Comparison of ENCODE assay signal across 1 cellular context in genomic region chr19:46992699-46993535, GRCh38.
TF ChIP-seq lines count a peak whose summit lies in the region.

No MANE protein-coding gene starts in this region.

TF ChIP-seq in SK-N-SH, 30 proteins besides CTCF, POLR2A, EP300 and RAD21:
- no peak for TF ChIP-seq TCF12 (IDR thresholded peaks at IDR 0.05)
- no peak for TF ChIP-seq NFIC (IDR thresholded peaks at IDR 0.05; ENCODE audit: borderline replicate concordance)
- TF ChIP-seq, protein P1, sequence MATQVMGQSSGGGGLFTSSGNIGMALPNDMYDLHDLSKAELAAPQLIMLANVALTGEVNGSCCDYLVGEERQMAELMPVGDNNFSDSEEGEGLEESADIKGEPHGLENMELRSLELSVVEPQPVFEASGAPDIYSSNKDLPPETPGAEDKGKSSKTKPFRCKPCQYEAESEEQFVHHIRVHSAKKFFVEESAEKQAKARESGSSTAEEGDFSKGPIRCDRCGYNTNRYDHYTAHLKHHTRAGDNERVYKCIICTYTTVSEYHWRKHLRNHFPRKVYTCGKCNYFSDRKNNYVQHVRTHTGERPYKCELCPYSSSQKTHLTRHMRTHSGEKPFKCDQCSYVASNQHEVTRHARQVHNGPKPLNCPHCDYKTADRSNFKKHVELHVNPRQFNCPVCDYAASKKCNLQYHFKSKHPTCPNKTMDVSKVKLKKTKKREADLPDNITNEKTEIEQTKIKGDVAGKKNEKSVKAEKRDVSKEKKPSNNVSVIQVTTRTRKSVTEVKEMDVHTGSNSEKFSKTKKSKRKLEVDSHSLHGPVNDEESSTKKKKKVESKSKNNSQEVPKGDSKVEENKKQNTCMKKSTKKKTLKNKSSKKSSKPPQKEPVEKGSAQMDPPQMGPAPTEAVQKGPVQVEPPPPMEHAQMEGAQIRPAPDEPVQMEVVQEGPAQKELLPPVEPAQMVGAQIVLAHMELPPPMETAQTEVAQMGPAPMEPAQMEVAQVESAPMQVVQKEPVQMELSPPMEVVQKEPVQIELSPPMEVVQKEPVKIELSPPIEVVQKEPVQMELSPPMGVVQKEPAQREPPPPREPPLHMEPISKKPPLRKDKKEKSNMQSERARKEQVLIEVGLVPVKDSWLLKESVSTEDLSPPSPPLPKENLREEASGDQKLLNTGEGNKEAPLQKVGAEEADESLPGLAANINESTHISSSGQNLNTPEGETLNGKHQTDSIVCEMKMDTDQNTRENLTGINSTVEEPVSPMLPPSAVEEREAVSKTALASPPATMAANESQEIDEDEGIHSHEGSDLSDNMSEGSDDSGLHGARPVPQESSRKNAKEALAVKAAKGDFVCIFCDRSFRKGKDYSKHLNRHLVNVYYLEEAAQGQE (IDR thresholded peaks at IDR 0.05; ENCODE audit: low read depth, low read length) = no peak
- no peak for TF ChIP-seq FOXM1 (IDR thresholded peaks at IDR 0.05; ENCODE audit: low read depth)
- no peak for TF ChIP-seq MEF2A (IDR thresholded peaks at IDR 0.05; ENCODE audit: borderline replicate concordance, low read depth)
- no peak for TF ChIP-seq GATA2 (CRISPR knock-in tag; IDR thresholded peaks at IDR 0.05)
- TF ChIP-seq NRF1 (IDR thresholded peaks at IDR 0.05; ENCODE audit: low read depth, low read length) = no peak
- no peak for TF ChIP-seq TEAD4 (IDR thresholded peaks at IDR 0.05; ENCODE audit: borderline replicate concordance, insufficient read depth)
- TF ChIP-seq SIN3A (IDR thresholded peaks at IDR 0.05; ENCODE audit: borderline replicate concordance, low read depth, low read length) = no peak
- TF ChIP-seq IRF3 (IDR thresholded peaks at IDR 0.05; ENCODE audit: low read depth, low read length) = no peak
- no peak for TF ChIP-seq USF2 (IDR thresholded peaks at IDR 0.05; ENCODE audit: borderline replicate concordance, low read depth, low read length)
- TF ChIP-seq CHD2 (IDR thresholded peaks at IDR 0.05; ENCODE audit: low read length, partially characterized antibody) = no peak
- TF ChIP-seq RCOR1 (IDR thresholded peaks at IDR 0.05; ENCODE audit: low read length) = no peak
- no peak for TF ChIP-seq ELF1 (IDR thresholded peaks at IDR 0.05)
- TF ChIP-seq POLR2AphosphoS5 (IDR thresholded peaks at IDR 0.05; ENCODE audit: low read depth, low read length) = no peak
- TF ChIP-seq YY1 (IDR thresholded peaks at IDR 0.05; ENCODE audit: low read depth) = no peak
- no peak for TF ChIP-seq TAF1 (IDR thresholded peaks at IDR 0.05; ENCODE audit: borderline replicate concordance, low read depth, low read length)
- no peak for TF ChIP-seq JUND (IDR thresholded peaks at IDR 0.05)
